In the genomic region with DNA sequence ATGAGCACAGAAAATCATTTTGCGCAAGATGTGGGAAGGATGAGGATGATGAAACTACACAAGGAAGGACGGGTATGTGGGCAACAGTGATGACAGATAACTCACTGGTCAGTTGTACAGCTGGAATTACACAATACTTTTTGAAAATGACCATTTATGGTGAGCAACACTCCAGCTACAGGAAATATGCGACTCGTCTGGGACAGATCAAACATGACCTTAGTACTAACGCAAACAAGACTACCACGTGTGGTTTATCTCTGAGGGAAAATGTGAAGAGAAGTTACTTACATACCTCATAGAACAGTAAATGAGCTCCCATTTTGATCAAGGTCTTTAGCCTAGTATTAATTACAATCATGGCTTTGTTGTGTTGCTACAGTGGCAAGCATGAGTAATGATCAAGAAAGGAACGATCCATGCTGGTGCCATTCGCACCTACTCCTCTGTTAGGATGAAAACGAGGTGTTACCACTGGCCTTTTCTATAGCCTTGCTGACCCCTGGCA, we compare ENCODE assay signal across 10 cellular contexts.
A peak's percentile ranks its signal among the peaks of the same experiment; 100 is the strongest.
DNase-seq lines count a peak whose midpoint lies in the region; ATAC-seq and TF ChIP-seq lines count a peak whose summit lies in the region.
"Had no signal": no experiment of that assay in that cellular context is flagged by ENCODE, and none has a peak within 500 bp of the region (broad histone marks: within the 10 kb centered on the region; RNA-seq: fewer than 3 reads in every experiment).

No MANE protein-coding gene starts in this region.

- ATAC-seq in omental fat pad (ENCODE audit: low FRiP score) (peak; percentile 74), HG03354 (IDR thresholded peaks at IDR 0.05; ENCODE audit: poor library complexity, severe bottlenecking, unreplicated experiment) (no peak), HG03342 (IDR thresholded peaks at IDR 0.05; ENCODE audit: unreplicated experiment) (no peak), GM18498 (IDR thresholded peaks at IDR 0.05; ENCODE audit: unreplicated experiment) (no peak)

- peak overlapping the region; percentile 66 for H3K27ac ChIP-seq in PC-9
- H3K27ac ChIP-seq: parathyroid adenoma had no signal

- intact Hi-C loops in PC-9 (cut with micrococcal nuclease; ENCODE audit: unreplicated experiment), result no loop called here

- TF ChIP-seq CTCF in PC-9 (conservative IDR thresholded peaks at IDR 0.05) (no peak), fibroblast of mammary gland (conservative IDR thresholded peaks at IDR 0.05; ENCODE audit: control insufficient read depth, insufficient read depth, low read depth, low read length) (no peak), omental fat pad (IDR thresholded peaks at IDR 0.05) (no peak)

- H4K20me1 ChIP-seq in PC-9 (ENCODE audit: insufficient read depth), result no peaks in the 10 kb centered on the region

- DNase-seq in CD1c-positive myeloid dendritic cell (ENCODE audit: extremely low spot score) (peak; percentile 64), PC-9 (peak in 1 of 2 experiments; percentile 86), fibroblast of mammary gland (ENCODE audit: low read depth) (peak; percentile 100), omental fat pad (ENCODE audit: low spot score) (no peak), islet precursor cell (no peak)
- DNase-seq: activated CD4-positive, alpha-beta T cell treated with anti-CD3 and anti-CD28 coated beads for 48 hours had no signal

- no TSS peak for BruUV-seq in PC-9 (replicated peaks; lab: Mats Ljungman, UMichigan)

- CTCF ChIA-PET in PC-9 (lab: Charles Lee), result no interaction called here

- peaks cover 25% of the 10 kb centered on the region for H3K4me1 ChIP-seq in PC-9 (replicated peaks; ENCODE audit: insufficient read depth)
- H3K4me1 ChIP-seq: parathyroid adenoma had no signal

- H3K9me3 ChIP-seq in PC-9 (ENCODE audit: insufficient read depth, low read depth), result no peaks in the 10 kb centered on the region

- no peaks in the 10 kb centered on the region for H3K9me2 ChIP-seq in PC-9 (ENCODE audit: insufficient read depth)

- H3K4me3 ChIP-seq in PC-9 (no peak overlapping the region), fibroblast of mammary gland (ENCODE audit: control insufficient read depth, low read depth, low read length) (no peak overlapping the region)

- H3K4me2 ChIP-seq in PC-9, result peak overlapping the region; percentile 13; the same call in 1 of the 2 replicates

- POLR2A ChIA-PET in PC-9 (lab: Charles Lee; ENCODE audit: unreplicated experiment), result no interaction called here

- H3K36me3 ChIP-seq in PC-9 (ENCODE audit: low read depth), result no peaks in the 10 kb centered on the region

- 0 out of 2 replicates have a peak, but pooled peaks cover 6% of the 10 kb centered on the region for H3F3A ChIP-seq in PC-9 (ENCODE audit: insufficient read depth, low read depth)

- no peak overlapping the region for H2AFZ ChIP-seq in PC-9
- H2AFZ ChIP-seq: parathyroid adenoma had no signal

- no peaks in the 10 kb centered on the region for H3K27me3 ChIP-seq in PC-9 (ENCODE audit: insufficient read depth, low read depth)

- H3K79me2 ChIP-seq in PC-9 (ENCODE audit: low read depth), result no peaks in the 10 kb centered on the region
- H3K79me2 ChIP-seq: parathyroid adenoma had no signal

Comparison
In these comparisons a context has a peak if more than half of its experiments do, and no peak if none do; other contexts are left out.
1. DNase-seq: peak in CD1c-positive myeloid dendritic cell (single experiment) and fibroblast of mammary gland (single experiment); none in omental fat pad (single experiment) and islet precursor cell (single experiment).